ENCODE assay signal across 25 cellular contexts in genomic region chr5:93328833-93329232, GRCh38.
DNase-seq lines count a peak whose midpoint lies in the region; ATAC-seq and TF ChIP-seq lines count a peak whose summit lies in the region.
"Had no signal": no experiment of that assay in that cellular context is flagged by ENCODE, and none has a peak within 500 bp of the region (broad histone marks: within the 10 kb centered on the region; RNA-seq: fewer than 3 reads in every experiment).

No MANE protein-coding gene starts in this region.

- H3K4me1 ChIP-seq in RWPE2 (ENCODE audit: insufficient read depth, poor library complexity, severe bottlenecking), result peaks cover 26% of the 10 kb centered on the region
- H3K4me1 ChIP-seq: HAP-1, SJSA1 had no signal

- H3K27ac ChIP-seq in RWPE2 (ENCODE audit: poor library complexity, severe bottlenecking), result peak overlapping the region; percentile 55
- H3K27ac ChIP-seq: PC-9, SJSA1 had no signal

- ATAC-seq in RWPE2 (ENCODE audit: low read depth) (peak; percentile 71), HG02840 (IDR thresholded peaks at IDR 0.05; ENCODE audit: low FRiP score, unreplicated experiment) (no peak), GM18519 (IDR thresholded peaks at IDR 0.05; ENCODE audit: low FRiP score, unreplicated experiment) (no peak)
- ATAC-seq: GM23338 had no signal

- no peaks in the 10 kb centered on the region for H3K9me3 ChIP-seq in RWPE2 (ENCODE audit: severe bottlenecking)
- H3K9me3 ChIP-seq: BE2C, HAP-1, SJSA1 had no signal

- H3K27me3 ChIP-seq in RWPE2 (ENCODE audit: insufficient read depth, poor library complexity, severe bottlenecking), result no peaks in the 10 kb centered on the region
- H3K27me3 ChIP-seq: BE2C, SJSA1 had no signal

- DNase-seq in NCI-H345 (lab: John Stamatoyannopoulos, UW) (peak; percentile 10), NCI-H345 treated with DMSO at 0.1 percent for 48 hours (lab: John Stamatoyannopoulos, UW; ENCODE audit: unreplicated experiment) (no peak), NCI-H1105 treated with DMSO at 0.1 percent for 48 hours (lab: John Stamatoyannopoulos, UW) (peak; percentile 52), RWPE2 (ENCODE audit: low spot score) (no peak), NCI-H1417 treated with DMSO at 0.1 percent for 48 hours (lab: John Stamatoyannopoulos, UW) (no peak)
- DNase-seq: 8988T; ACHN; BE2C; HFFc6; IMR-90; KG1; MM.1S; NCI-H146; NCI-H1930; NCI-H2107; NCI-H510A; NK-92 treated with Interleukin-12 subunit alpha and Interleukin-12 subunit beta, amount 100 ng/mL, for 24 hours; Right ventricle myocardium superior; T-helper 1 cell had no signal

- no peak for TF ChIP-seq CTCF in RWPE2 (IDR thresholded peaks at IDR 0.05; ENCODE audit: poor library complexity, severe bottlenecking)

- no peak overlapping the region for H3K4me3 ChIP-seq in RWPE2 (ENCODE audit: severe bottlenecking)
- H3K4me3 ChIP-seq: GM23338, HAP-1, PC-9, SJSA1 had no signal

- no peaks in the 10 kb centered on the region for H3K36me3 ChIP-seq in RWPE2 (ENCODE audit: low read depth)
- H3K36me3 ChIP-seq: BE2C, HAP-1, SJSA1 had no signal

Comparison
In these comparisons a context has a peak if more than half of its experiments do, and no peak if none do; other contexts are left out.
1. DNase-seq: peak in NCI-H345 (single experiment) and NCI-H1105 treated with DMSO at 0.1 percent for 48 hours (single experiment); none in NCI-H345 treated with DMSO at 0.1 percent for 48 hours (single experiment), RWPE2 (single experiment) and NCI-H1417 treated with DMSO at 0.1 percent for 48 hours (single experiment).